Comparison of ENCODE assay signal across 26 cellular contexts in genomic region chr12:129245769-129246168, GRCh38.
"Had no signal": no experiment of that assay in that cellular context is flagged by ENCODE, and none has a peak within 500 bp of the region (broad histone marks: within the 10 kb centered on the region; RNA-seq: fewer than 3 reads in every experiment).

No MANE protein-coding gene starts in this region.

- H3K27ac ChIP-seq: stomach, suprapubic skin, thoracic aorta, thyroid gland, tibial artery, tibial nerve, transverse colon, upper lobe of left lung, upper lobe of right lung, uterus, vagina had no signal

- ATAC-seq: stimulated activated effector memory CD8-positive, alpha-beta T cell treated with anti-CD3 and anti-CD28 coated beads, Interleukin-12 subunit alpha, Interleukin-12 subunit beta, amount 100 ng/mL, for 72 hours; stimulated activated memory B cell treated with anti-CD40 and anti-IgM and Interleukin-4, amounts not matched to agents 10 μg/mL and 1 μg/mL and 100 μg/mL, for 72 hours; stimulated activated naive B cell treated with anti-CD40 and anti-IgM and Interleukin-4, amounts not matched to agents 10 μg/mL and 1 μg/mL and 100 μg/mL, for 72 hours; stimulated activated naive CD8-positive, alpha-beta T cell treated with anti-CD3 and anti-CD28 coated beads, Interleukin-15, amount 100 ng/mL, for 72 hours; stimulated activated naive CD8-positive, alpha-beta T cell treated with anti-CD3 and anti-CD28 coated beads, Interleukin-15, Interleukin-2, amounts not matched to agents 100 U/mL and 50 U/mL, for 24 hours; upper lobe of right lung had no signal

- H3K9me3 ChIP-seq: suprapubic skin, thoracic aorta, thyroid gland, tibial artery, transverse colon, upper lobe of left lung, upper lobe of right lung, uterus, vagina had no signal

- H3K36me3 ChIP-seq: stomach, suprapubic skin, thoracic aorta, thyroid gland, tibial artery, tibial nerve, transverse colon, upper lobe of left lung, upper lobe of right lung, uterus, vagina had no signal

- FAIRE-seq: urothelium cell line had no signal

- H3K4me1 ChIP-seq: stomach, suprapubic skin, thyroid gland, tibial artery, tibial nerve, transverse colon, upper lobe of right lung, uterus, vagina had no signal

- DNase-seq: stimulated activated CD4-positive, alpha-beta T cell treated with anti-CD3 and anti-CD28 coated beads, Interleukin-2, amount 100 ng/mL, for 48 hours; stimulated activated CD4-positive, alpha-beta T cell treated with anti-CD3 and anti-CD28 coated beads, Interleukin-4, amount 100 ng/mL, for 1 hour; stimulated activated CD4-positive, alpha-beta T cell treated with anti-CD3 and anti-CD28 coated beads, Interleukin-4, amount 100 ng/mL, for 24 hours; stimulated activated CD4-positive, alpha-beta T cell treated with anti-CD3 and anti-CD28 coated beads, Interleukin-4, amount 100 ng/mL, for 4 hours; stimulated activated CD8-positive, alpha-beta memory T cell treated with anti-CD3 and anti-CD28 coated beads, Interleukin-4, amount 100 ng/mL, for 48 hours; stimulated activated naive B cell treated with anti-CD40 and anti-IgM and Interleukin-4, amounts not matched to agents 10 μg/mL and 1 μg/mL and 100 μg/mL, for 72 hours; stimulated activated naive CD4-positive, alpha-beta T cell; stimulated activated naive CD4-positive, alpha-beta T cell treated with Interleukin-2 at 50 U/mL for 16 hours; stimulated activated naive CD8-positive, alpha-beta T cell treated with anti-CD3 and anti-CD28 coated beads, Interleukin-15, amount 100 ng/mL, for 72 hours; stimulated activated naive CD8-positive, alpha-beta T cell treated with anti-CD3 and anti-CD28 coated beads, Interleukin-15, Interleukin-2, amounts not matched to agents 100 U/mL and 50 U/mL, for 24 hours; stomach; substantia nigra; thyroid gland; tibial artery; transverse colon; trophoblast cell; upper lobe of left lung; upper lobe of right lung; uterus had no signal

- H3K4me3 ChIP-seq: stomach, suprapubic skin, thoracic aorta, thyroid gland, tibial artery, tibial nerve, transverse colon, upper lobe of left lung, upper lobe of right lung, uterus, vagina had no signal

- H3K27me3 ChIP-seq: stomach, suprapubic skin, thyroid gland, tibial artery, tibial nerve, transverse colon, upper lobe of left lung, upper lobe of right lung, uterus, vagina had no signal
